ENCODE assay signal across 18 cellular contexts in the genomic region with DNA sequence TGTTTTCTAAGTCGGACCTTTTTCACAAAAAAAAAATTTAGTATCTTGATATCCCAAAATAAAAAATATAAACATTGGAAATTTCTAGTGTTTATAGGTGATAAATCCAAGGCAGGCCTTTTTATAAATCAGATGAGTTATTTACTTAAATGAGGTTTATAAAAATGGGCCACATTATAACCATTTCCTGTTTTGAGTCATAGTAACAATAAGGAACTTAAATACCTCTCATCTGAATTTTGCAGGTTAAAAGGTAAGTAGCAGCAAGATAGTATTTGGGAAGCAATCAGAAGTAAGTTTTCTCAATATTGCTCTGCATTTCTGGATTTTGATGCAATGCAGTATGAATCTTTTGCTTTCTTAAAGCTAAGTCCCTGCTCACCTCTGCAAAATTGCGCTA. TPM values are rescaled to one million over a fixed set of nuclear protein-coding genes. Genes with fewer than 3 reads are reported as not detected.
A peak's percentile ranks its signal among the peaks of the same experiment; 100 is the strongest.
DNase-seq lines count a peak whose midpoint lies in the region; ATAC-seq and TF ChIP-seq lines count a peak whose summit lies in the region.
"Had no signal": no experiment of that assay in that cellular context is flagged by ENCODE, and none has a peak within 500 bp of the region (broad histone marks: within the 10 kb centered on the region; RNA-seq: fewer than 3 reads in every experiment).

No MANE protein-coding gene starts in this region.

- H4K20me1 ChIP-seq in smooth muscle cell (ENCODE audit: low read depth) = peaks cover 83% of the 10 kb centered on the region

- no peaks in the 10 kb centered on the region for H3K36me3 Mint-ChIP-seq in activated T-cell treated with anti-CD3 and anti-CD28 coated beads, Interleukin-2, amount 50 U/mL, for 4 hours (ENCODE audit: insufficient read depth)

- H3K4me2 ChIP-seq in smooth muscle cell = no peak overlapping the region

- CTCF ChIA-PET in Panc1 (lab: Charles Lee) = no interaction called here

- in situ Hi-C loops in Panc1 (cut with HindIII; ENCODE audit: low pct_unique_long_range_greater_than_20kb, low sequenced_read_pairs) = no loop called here

- peak overlapping the region; percentile 19 for H3K4me3 Mint-ChIP-seq in activated T-cell treated with anti-CD3 and anti-CD28 coated beads, Interleukin-2, amount 50 U/mL, for 4 hours

- H3K9ac ChIP-seq in smooth muscle cell (ENCODE audit: low read depth) = no peak overlapping the region

- intact Hi-C loops in Panc1 (cut with micrococcal nuclease; ENCODE audit: unreplicated experiment) = no loop called here

- no TSS peak for BruUV-seq in Panc1 (replicated peaks; lab: Mats Ljungman, UMichigan)

- TF ChIP-seq CTCF in Panc1 (IDR thresholded peaks at IDR 0.05) = no peak
- TF ChIP-seq CTCF in epithelial cell of esophagus (IDR thresholded peaks at IDR 0.05; ENCODE audit: insufficient read depth, low read depth, low read length, missing control alignments) = no peak
- TF ChIP-seq CTCF in smooth muscle cell (IDR thresholded peaks at IDR 0.05; ENCODE audit: borderline replicate concordance, insufficient read depth, poor library complexity, severe bottlenecking) = no peak

- 97% methylated on average over 2 of the region's 2 CpGs for WGBS in smooth muscle cell (ENCODE audit: low lambda C conversion rate)

- H3K36me3 ChIP-seq in Panc1 (ENCODE audit: control insufficient read depth, insufficient read depth, low read length) = no peaks in the 10 kb centered on the region
- no peaks in the 10 kb centered on the region for H3K36me3 ChIP-seq in smooth muscle cell (ENCODE audit: low read depth)
- H3K36me3 ChIP-seq: breast epithelium, thoracic aorta had no signal

- H3K4me3 ChIP-seq in Panc1 (ENCODE audit: low read depth in 2 of 2, low read length in 2 of 2) (no peak overlapping the region), epithelial cell of esophagus (ENCODE audit: low read length) (no peak overlapping the region), smooth muscle cell (no peak overlapping the region)
- H3K4me3 ChIP-seq: breast epithelium, lung, thoracic aorta had no signal

- peaks cover 38% of the 10 kb centered on the region for H3K4me1 Mint-ChIP-seq in activated T-cell treated with anti-CD3 and anti-CD28 coated beads, Interleukin-2, amount 50 U/mL, for 4 hours (ENCODE audit: low read depth)

- no peak for DNase-seq in activated T-cell treated with anti-CD3 and anti-CD28 coated beads, Interleukin-2, amount 50 U/mL, for 4 hours
- DNase-seq in activated T-cell treated with anti-CD3 and anti-CD28 coated beads for 4 hours (no peak), Panc1 (ENCODE audit: low read depth, low spot score) (no peak), epithelial cell of esophagus (ENCODE audit: low read depth) (peak; percentile 27), smooth muscle cell (lab: John Stamatoyannopoulos, UW; ENCODE audit: unreplicated experiment) (no peak)
- DNase-seq in stimulated activated CD4-positive, alpha-beta T cell treated with anti-CD3 and anti-CD28 coated beads, Interleukin-4, amount 100 ng/mL, for 1 hour = no peak
- DNase-seq: activated CD4-positive, alpha-beta T cell treated with anti-CD3 and anti-CD28 coated beads, Interleukin-2, amount 50 U/mL, for 1 hour; activated gamma-delta T cell; DMS 273 treated with DMSO at 0.1 percent for 48 hours; hippocampal formation; NCI-H1105; occipital lobe had no signal

- H3K27ac ChIP-seq in Panc1 (ENCODE audit: low read length) (peak overlapping the region; percentile 89), smooth muscle cell (ENCODE audit: low read depth) (peak overlapping the region; percentile 81)
- H3K27ac ChIP-seq: breast epithelium had no signal

- H3K27me3 Mint-ChIP-seq in activated T-cell treated with anti-CD3 and anti-CD28 coated beads, Interleukin-2, amount 50 U/mL, for 4 hours (ENCODE audit: low read depth) = no peaks in the 10 kb centered on the region

- H2AFZ ChIP-seq in smooth muscle cell (ENCODE audit: low read depth) = no peak overlapping the region

- no peaks in the 10 kb centered on the region for H3K9me3 Mint-ChIP-seq in activated T-cell treated with anti-CD3 and anti-CD28 coated beads, Interleukin-2, amount 50 U/mL, for 4 hours
- H3K9me3 Mint-ChIP-seq: T-helper 2 cell treated with Interferon-gamma antibody and Interleukin-4, amounts not matched to agents 5 μg/mL and 100 μg/mL, for 36 hours had no signal

- H3K9me3 ChIP-seq in Panc1 (ENCODE audit: control insufficient read depth, insufficient read depth, low read depth, low read length) (no peaks in the 10 kb centered on the region), smooth muscle cell (replicated peaks; ENCODE audit: low read depth) (no peaks in the 10 kb centered on the region)
- H3K9me3 ChIP-seq: breast epithelium, thoracic aorta had no signal

- POLR2A ChIA-PET in Panc1 (lab: Charles Lee) = no interaction called here

- no peak for ATAC-seq in activated T-cell treated with anti-CD3 and anti-CD28 coated beads, Interleukin-2, amount 50 U/mL, for 4 hours
- no peak for ATAC-seq in Panc1
- ATAC-seq in HG02840 (IDR thresholded peaks at IDR 0.05; ENCODE audit: low FRiP score, unreplicated experiment) = no peak
- ATAC-seq in HG03097 (IDR thresholded peaks at IDR 0.05; ENCODE audit: low FRiP score, unreplicated experiment) = no peak

- H3K4me1 ChIP-seq in Panc1 (ENCODE audit: control insufficient read depth, insufficient read depth, low read length) = peaks cover 44% of the 10 kb centered on the region
- H3K4me1 ChIP-seq in smooth muscle cell (ENCODE audit: low read depth) = peaks cover 41% of the 10 kb centered on the region

- H3F3A ChIP-seq in smooth muscle cell (ENCODE audit: low read depth) = peaks cover 17% of the 10 kb centered on the region

- H3K27me3 ChIP-seq in Panc1 (ENCODE audit: control insufficient read depth, insufficient read depth, low read length) (no peaks in the 10 kb centered on the region), smooth muscle cell (ENCODE audit: low read depth) (no peaks in the 10 kb centered on the region)
- H3K27me3 ChIP-seq: breast epithelium had no signal

- H3K79me2 ChIP-seq in smooth muscle cell (ENCODE audit: low read depth) = peaks cover 71% of the 10 kb centered on the region

RNA-seq across cellular contexts. Expression of gene SPTAN1, which starts 3.9 kb away (rescaled TPM):
- 100 to 1,000 TPM; 110 to 132 (median 118) TPM for total RNA-seq in activated T-cell treated with anti-CD3 and anti-CD28 coated beads, Interleukin-2, amount 50 U/mL, for 4 hours
- 229 TPM for total RNA-seq in Panc1 (2021; ENCODE audit: unreplicated experiment)
- polyA plus RNA-seq in Panc1 (2012; ENCODE audit: insufficient read length) = 180 TPM
- total RNA-seq in smooth muscle cell = 143 and 145 TPM in 2 replicates
- 84.9 and 115 TPM in 2 replicates for polyA plus RNA-seq in smooth muscle cell

RNA-seq across cellular contexts. Expression of gene GLE1, which starts 51.8 kb away (rescaled TPM):
- 10 to 100 TPM; 39.3 to 42.2 (median 41.9) TPM for total RNA-seq in activated T-cell treated with anti-CD3 and anti-CD28 coated beads, Interleukin-2, amount 50 U/mL, for 4 hours
- total RNA-seq in Panc1 (2021; ENCODE audit: unreplicated experiment) = 25.9 TPM
- 16.1 TPM for polyA plus RNA-seq in Panc1 (2012; ENCODE audit: insufficient read length)
- total RNA-seq in smooth muscle cell = 14.1 and 16.0 TPM in 2 replicates
- 11.2 and 11.8 TPM in 2 replicates for polyA plus RNA-seq in smooth muscle cell
